In the genomic region with DNA sequence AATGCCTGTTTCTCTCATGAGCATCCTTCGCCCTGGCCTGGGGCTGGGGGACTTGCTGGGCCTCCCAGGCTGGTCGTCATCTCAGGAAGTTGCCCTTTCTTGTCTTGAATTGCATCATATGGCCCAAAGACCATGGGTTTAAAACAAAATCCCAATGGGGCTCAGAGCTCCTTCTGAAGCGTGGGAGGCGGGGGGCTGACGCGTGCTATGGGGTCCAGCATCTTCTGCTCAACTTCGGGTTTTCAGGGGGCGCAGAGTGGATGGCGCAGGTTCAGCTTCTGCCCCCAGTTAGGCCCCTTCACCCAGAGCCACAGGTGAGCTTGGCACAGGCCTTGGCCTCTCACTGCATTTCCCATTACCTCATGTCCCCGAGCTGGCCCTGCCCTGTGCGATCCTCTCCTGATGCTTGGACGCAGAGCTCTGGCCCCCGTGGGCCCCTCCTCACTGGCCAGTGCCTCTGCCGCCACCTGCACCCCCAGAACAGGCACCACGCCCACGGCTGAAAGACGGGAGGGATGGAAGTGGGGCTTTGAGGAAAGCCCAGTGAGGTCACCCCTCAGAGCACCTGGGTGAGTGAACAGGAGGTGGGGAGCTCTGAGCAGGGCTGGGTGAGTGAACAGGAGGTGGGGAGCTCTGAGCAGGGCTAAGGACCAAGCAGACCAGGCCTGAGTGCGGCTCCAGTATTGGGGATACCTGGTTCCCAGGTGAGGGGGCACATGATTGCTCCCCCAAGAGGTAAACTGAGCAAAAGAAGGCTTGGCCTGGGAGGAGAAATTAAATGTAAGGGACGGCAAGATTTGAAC, we compare ENCODE assay signal across 12 cellular contexts. TPM values are rescaled to one million over a fixed set of nuclear protein-coding genes. Genes with fewer than 3 reads are reported as not detected.
A peak's percentile ranks its signal among the peaks of the same experiment; 100 is the strongest.
DNase-seq lines count a peak whose midpoint lies in the region; ATAC-seq and TF ChIP-seq lines count a peak whose summit lies in the region.
"Had no signal": no experiment of that assay in that cellular context is flagged by ENCODE, and none has a peak within 500 bp of the region (broad histone marks: within the 10 kb centered on the region; RNA-seq: fewer than 3 reads in every experiment).

No MANE protein-coding gene starts in this region.

- WGBS in trophoblast cell (ENCODE audit: extremely low coverage, insufficient coverage, insufficient read length): no CpG with 5 or more reads among the region's 19 CpGs
- 83 to 84% methylated on average over 2 to 11 of the region's 19 CpGs for WGBS in esophagus squamous epithelium, 2 donors

- no peak overlapping the region for H2AFZ ChIP-seq in trophoblast cell (ENCODE audit: insufficient read depth, low read length, poor library complexity)

- DNase-seq in NB4 (ENCODE audit: low read depth): peak; percentile 66
- peak; percentile 37 for DNase-seq in ecto neural progenitor cell (ENCODE audit: low spot score)
- peak; percentile 72 for DNase-seq in posterior vena cava (ENCODE audit: low spot score)
- no peak for DNase-seq in trophoblast cell
- no peak for DNase-seq in esophagus squamous epithelium (lab: John Stamatoyannopoulos, UW)
- DNase-seq: CD4-positive, alpha-beta T cell; H9; KBM-7; NCI-H1436 treated with DMSO at 0.1 percent for 48 hours; NCI-H510A had no signal

- no peak overlapping the region for H2BK120ac ChIP-seq in trophoblast cell (ENCODE audit: insufficient read depth, low read length, poor library complexity)

- TF ChIP-seq CTCF in NB4 (IDR thresholded peaks at IDR 0.05; ENCODE audit: low read depth, low read length): no peak
- TF ChIP-seq CTCF in esophagus squamous epithelium (IDR thresholded peaks at IDR 0.05): no peak

- no peak overlapping the region for H4K12ac ChIP-seq in trophoblast cell (ENCODE audit: low read depth, low read length)

- H3K4me1 ChIP-seq in BLaER1 treated with 17β-estradiol and CSF1 and Interleukin-3, amounts not matched to agents 10 nM and 100 nM: peaks cover 17 to 43% (median 40%) of the 10 kb centered on the region in 10 experiments
- peaks cover 0 to 10% of the 10 kb centered on the region in 2 experiments for H3K4me1 ChIP-seq in trophoblast cell (ENCODE audit: control insufficient read depth in 1 of 2, insufficient read depth in 2 of 2, low read length in 2 of 2)
- H3K4me1 ChIP-seq in esophagus squamous epithelium: peaks cover 0 to 18% (median 0%) of the 10 kb centered on the region in 3 donors

- no peak for TF ChIP-seq POLR2A in NB4 (IDR thresholded peaks at IDR 0.05; ENCODE audit: extremely low read depth, insufficient read length)
- no peak for TF ChIP-seq POLR2A in esophagus squamous epithelium (IDR thresholded peaks at IDR 0.05)

- no peak overlapping the region for H2AK5ac ChIP-seq in trophoblast cell (ENCODE audit: low read length)

- H3K9me3 ChIP-seq in BLaER1 treated with 17β-estradiol and CSF1 and Interleukin-3, amounts not matched to agents 10 nM and 100 nM (replicated peaks in 1 of 11): peaks cover 13 to 20% (median 18%) of the 10 kb centered on the region in 11 experiments
- peaks cover 13% of the 10 kb centered on the region for H3K9me3 ChIP-seq in trophoblast cell (ENCODE audit: insufficient read depth, low read depth, low read length)
- H3K9me3 ChIP-seq in esophagus squamous epithelium: peaks cover 0 to 10% (median 0%) of the 10 kb centered on the region in 3 donors

- no peaks in the 10 kb centered on the region for H3K79me2 ChIP-seq in trophoblast cell (ENCODE audit: control insufficient read depth, insufficient read depth, low read length, poor library complexity)

- H4K20me1 ChIP-seq in BLaER1 treated with 17β-estradiol and CSF1 and Interleukin-3, amounts not matched to agents 10 nM and 100 nM: peaks cover 0 to 78% (median 30%) of the 10 kb centered on the region in 11 experiments; a peak in 15 of 22 replicates

- H3K27me3 ChIP-seq in BLaER1 treated with 17β-estradiol and CSF1 and Interleukin-3, amounts not matched to agents 10 nM and 100 nM: peaks cover 87 to 100% (median 99%) of the 10 kb centered on the region in 11 experiments
- H3K27me3 ChIP-seq in trophoblast cell (ENCODE audit: insufficient read depth, low read length): no peaks in the 10 kb centered on the region
- peaks cover 0 to 96% (median 0%) of the 10 kb centered on the region in 4 donors for H3K27me3 ChIP-seq in esophagus squamous epithelium

- H2BK5ac ChIP-seq in trophoblast cell (ENCODE audit: low read depth, low read length, poor library complexity): no peak overlapping the region

- ATAC-seq in GM21619 (IDR thresholded peaks at IDR 0.05; ENCODE audit: unreplicated experiment): no peak

- H3K4ac ChIP-seq in trophoblast cell (ENCODE audit: low read depth, low read length): no peak overlapping the region

- no peaks in the 10 kb centered on the region for H3K36me3 ChIP-seq in BLaER1 treated with 17β-estradiol and CSF1 and Interleukin-3, amounts not matched to agents 10 nM and 100 nM
- H3K36me3 ChIP-seq in trophoblast cell (ENCODE audit: control insufficient read depth in 1 of 2, insufficient read depth in 2 of 2, low read length in 2 of 2) (no peaks in the 10 kb centered on the region), esophagus squamous epithelium (no peaks in the 10 kb centered on the region)

- no peak overlapping the region for H3K27ac ChIP-seq in BLaER1 treated with 17β-estradiol and CSF1 and Interleukin-3, amounts not matched to agents 10 nM and 100 nM
- H3K27ac ChIP-seq in trophoblast cell (ENCODE audit: low read depth, low read length) (no peak overlapping the region), esophagus squamous epithelium (no peak overlapping the region)

- H4K8ac ChIP-seq in trophoblast cell (ENCODE audit: low read depth, low read length): no peak overlapping the region

- no peak overlapping the region for H3K14ac ChIP-seq in trophoblast cell (ENCODE audit: low read length)

- H3K18ac ChIP-seq in trophoblast cell (ENCODE audit: low read length): no peak overlapping the region

- H3K79me1 ChIP-seq in trophoblast cell (ENCODE audit: low read length): no peaks in the 10 kb centered on the region

- H3K9ac ChIP-seq in BLaER1 treated with 17β-estradiol and CSF1 and Interleukin-3, amounts not matched to agents 10 nM and 100 nM: 0 out of 22 replicates have a peak overlapping the region, but pooled peaks of 1 of the 11 experiments have one; percentile 20
- H3K9ac ChIP-seq in trophoblast cell (ENCODE audit: low read length): no peak overlapping the region

- no peak overlapping the region for H3K4me3 ChIP-seq in BLaER1 treated with 17β-estradiol and CSF1 and Interleukin-3, amounts not matched to agents 10 nM and 100 nM
- H3K4me3 ChIP-seq in NB4 (ENCODE audit: low read depth, low read length) (no peak overlapping the region), trophoblast cell (ENCODE audit: low read depth, low read length) (no peak overlapping the region), esophagus squamous epithelium (no peak overlapping the region)

- H3K23ac ChIP-seq in trophoblast cell (ENCODE audit: low read length): no peak overlapping the region

- no peak overlapping the region for H2BK12ac ChIP-seq in trophoblast cell (ENCODE audit: low read length)

- H4K91ac ChIP-seq in trophoblast cell (ENCODE audit: low read depth, low read length): no peak overlapping the region

- peak overlapping the region; percentile 43 to 85 (median 73) for H3K4me2 ChIP-seq in BLaER1 treated with 17β-estradiol and CSF1 and Interleukin-3, amounts not matched to agents 10 nM and 100 nM
- H3K4me2 ChIP-seq in trophoblast cell (ENCODE audit: low read length): no peak overlapping the region

- intact Hi-C loops in posterior vena cava (cut with DNase I): no loop called here
- intact Hi-C loops in esophagus squamous epithelium (cut with DNase I): no loop called here

RNA-seq across cellular contexts. Expression of gene TRIP13, which starts 56.0 kb away (rescaled TPM):
- total RNA-seq in posterior vena cava: 1 to 10 TPM in 1 of 2 donors, under 1 TPM in 1; 0.95 to 1.6 TPM
- polyA plus RNA-seq in trophoblast cell (2013): 21.5 and 22.0 TPM in 2 replicates
- 10 to 100 TPM in 2 of 4 donors, 1 to 10 TPM in 2; 3.2 to 17.7 (median 9.5) TPM for total RNA-seq in esophagus squamous epithelium

RNA-seq across cellular contexts. Expression of gene BRD9, which starts 56.1 kb away (rescaled TPM):
- total RNA-seq in posterior vena cava (10 to 100 TPM; 28.6 to 36.0 TPM), esophagus squamous epithelium (10 to 100 TPM; 16.1 to 35.7 (median 22.3) TPM)
- 22.7 and 23.8 TPM in 2 replicates for polyA plus RNA-seq in trophoblast cell (2013)

RNA-seq across cellular contexts. Expression of gene NKD2, which starts 59.9 kb away (rescaled TPM):
- 1 to 10 TPM; 2.7 to 5.0 TPM for total RNA-seq in posterior vena cava
- 6.0 and 6.6 TPM in 2 replicates for polyA plus RNA-seq in trophoblast cell (2013)
- 10 to 100 TPM in 1 of 4 donors, 1 to 10 TPM in 3; 1.2 to 11.3 (median 1.5) TPM for total RNA-seq in esophagus squamous epithelium

Comparison
In these comparisons a context has a peak if more than half of its experiments do, and no peak if none do; other contexts are left out.
1. DNase-seq: peak in NB4 (single experiment), ecto neural progenitor cell (single experiment) and posterior vena cava (single experiment); none in trophoblast cell (0 of 2) and esophagus squamous epithelium (single experiment).